In the genomic region with DNA sequence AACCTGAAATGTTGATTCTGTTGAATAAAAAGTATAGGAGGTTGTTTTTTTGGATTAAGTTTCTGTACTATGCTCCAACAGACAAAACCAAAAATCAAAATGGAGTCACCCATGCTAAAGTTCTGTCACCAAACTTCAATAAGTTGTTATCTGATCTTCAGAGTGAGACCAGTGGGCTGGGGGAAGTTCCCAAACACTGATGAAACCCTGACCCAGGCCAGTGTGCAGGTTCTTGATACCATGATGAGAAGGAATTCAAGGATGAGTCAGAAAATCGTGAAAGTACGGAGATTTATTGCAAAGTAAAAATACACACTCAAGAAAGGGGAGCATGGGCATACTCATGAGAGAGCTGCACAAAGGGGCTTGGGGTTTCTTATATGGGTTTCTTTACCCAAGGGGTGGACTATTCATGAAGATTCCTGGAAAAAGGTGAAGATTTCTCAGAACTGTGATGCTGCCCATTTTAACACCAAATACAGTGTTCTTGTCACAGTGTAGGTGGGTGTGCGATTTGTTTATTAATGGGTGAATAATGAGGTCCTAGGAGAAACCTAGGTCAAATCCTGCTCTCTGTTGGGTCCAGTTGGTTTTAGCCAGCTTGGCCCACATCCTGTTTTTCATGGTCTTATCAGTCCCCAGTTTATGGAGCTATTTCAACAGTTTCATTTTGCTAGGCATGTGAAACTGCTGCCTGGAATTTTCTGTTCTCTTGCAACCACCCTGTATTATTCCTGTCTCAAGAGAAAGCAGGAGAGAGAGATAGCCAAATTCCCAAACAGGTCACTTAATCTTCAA, we compare ENCODE assay signal across 28 cellular contexts. TPM values are rescaled to one million over a fixed set of nuclear protein-coding genes. Genes with fewer than 3 reads are reported as not detected.
DNase-seq lines count a peak whose midpoint lies in the region; ATAC-seq, FAIRE-seq and TF ChIP-seq lines count a peak whose summit lies in the region.
"Had no signal": no experiment of that assay in that cellular context is flagged by ENCODE, and none has a peak within 500 bp of the region (broad histone marks: within the 10 kb centered on the region; RNA-seq: fewer than 3 reads in every experiment).

No MANE protein-coding gene starts in this region.

- H3K4me3 Mint-ChIP-seq in astrocyte (ENCODE audit: unreplicated experiment), result no peak overlapping the region
- H3K4me3 Mint-ChIP-seq: activated B cell treated with CpG ODN at 0.5 μM for 24 hours; activated CD8-positive, alpha-beta T cell treated with anti-CD3 and anti-CD28 coated beads for 36 hours; CD4-positive, CD25-positive, alpha-beta regulatory T cell had no signal

- no peaks in the 10 kb centered on the region for H3K79me2 ChIP-seq in astrocyte (ENCODE audit: insufficient read depth, low read length)
- H3K79me2 ChIP-seq in hepatocyte, result no peaks in the 10 kb centered on the region

- H4K20me1 ChIP-seq in astrocyte (ENCODE audit: insufficient read depth, low read length) (no peaks in the 10 kb centered on the region), hepatocyte (ENCODE audit: insufficient read depth, poor library complexity, severe bottlenecking) (no peaks in the 10 kb centered on the region)

- H2AFZ ChIP-seq in astrocyte (ENCODE audit: low read depth, low read length), result no peak overlapping the region
- H2AFZ ChIP-seq in hepatocyte, result no peak overlapping the region

- 80% methylated on average over 3 of the region's 3 CpGs for WGBS in hepatocyte (ENCODE audit: low lambda C conversion rate, missing lambda C conversion rate)

- no peaks in the 10 kb centered on the region for H3K36me3 Mint-ChIP-seq in astrocyte (ENCODE audit: low read depth, unreplicated experiment)
- H3K36me3 Mint-ChIP-seq: CD4-positive, CD25-positive, alpha-beta regulatory T cell had no signal

- H3K36me3 ChIP-seq in astrocyte (ENCODE audit: insufficient read depth, low read length), result no peaks in the 10 kb centered on the region
- no peaks in the 10 kb centered on the region for H3K36me3 ChIP-seq in hepatocyte (replicated peaks; ENCODE audit: insufficient read depth, low read depth)
- no peaks in the 10 kb centered on the region for H3K36me3 ChIP-seq in effector memory CD4-positive, alpha-beta T cell (ENCODE audit: control insufficient read depth, insufficient read depth, low read length)
- H3K36me3 ChIP-seq: heart left ventricle, prostate gland, thyroid gland had no signal

- H3K9ac ChIP-seq in astrocyte (ENCODE audit: low read length), result no peak overlapping the region

- no peak for FAIRE-seq in astrocyte (lab: Jason Lieb, UNC)

- H3K4me1 ChIP-seq in astrocyte (ENCODE audit: insufficient read depth, low read length) (no peaks in the 10 kb centered on the region), hepatocyte (ENCODE audit: insufficient read depth) (peaks cover 5% of the 10 kb centered on the region)
- H3K4me1 ChIP-seq in effector memory CD4-positive, alpha-beta T cell (ENCODE audit: control insufficient read depth, insufficient read depth, low read length, poor library complexity, severe bottlenecking), result no peaks in the 10 kb centered on the region
- H3K4me1 ChIP-seq: prostate gland, thyroid gland had no signal

- H3K27ac Mint-ChIP-seq in astrocyte (ENCODE audit: unreplicated experiment), result no peak overlapping the region
- H3K27ac Mint-ChIP-seq: activated B cell treated with CpG ODN at 0.5 μM for 24 hours; activated CD8-positive, alpha-beta T cell treated with anti-CD3 and anti-CD28 coated beads for 36 hours; CD4-positive, CD25-positive, alpha-beta regulatory T cell had no signal

- H3K4me1 Mint-ChIP-seq in astrocyte (ENCODE audit: low read depth, unreplicated experiment), result peaks cover 6% of the 10 kb centered on the region
- H3K4me1 Mint-ChIP-seq: CD4-positive, CD25-positive, alpha-beta regulatory T cell had no signal

- H3K9me3 ChIP-seq in astrocyte (ENCODE audit: insufficient read depth, low read depth, low read length) (no peaks in the 10 kb centered on the region), hepatocyte (ENCODE audit: low read depth) (no peaks in the 10 kb centered on the region)
- H3K9me3 ChIP-seq in effector memory CD4-positive, alpha-beta T cell (ENCODE audit: control insufficient read depth, low read length), result no peaks in the 10 kb centered on the region
- H3K9me3 ChIP-seq: heart left ventricle, mucosa of descending colon, prostate gland, thyroid gland had no signal

- no peaks in the 10 kb centered on the region for H3K9me3 Mint-ChIP-seq in astrocyte (ENCODE audit: unreplicated experiment)
- H3K9me3 Mint-ChIP-seq: activated B cell treated with CpG ODN at 0.5 μM for 24 hours; activated CD8-positive, alpha-beta T cell treated with anti-CD3 and anti-CD28 coated beads for 36 hours had no signal

- TF ChIP-seq CTCF in AG10803 (conservative IDR thresholded peaks at IDR 0.05; ENCODE audit: low read length) (no peak), astrocyte (IDR thresholded peaks at IDR 0.05; ENCODE audit: insufficient read depth, low read depth, low read length) (no peak), hepatocyte (IDR thresholded peaks at IDR 0.05; ENCODE audit: poor library complexity) (no peak)

- H3K9me2 ChIP-seq in hepatocyte (replicated peaks; ENCODE audit: insufficient read depth), result no peaks in the 10 kb centered on the region

- ATAC-seq in GM18873 (IDR thresholded peaks at IDR 0.05; ENCODE audit: low FRiP score, unreplicated experiment), result no peak
- ATAC-seq: activated CD8-positive, alpha-beta T cell treated with anti-CD3 and anti-CD28 coated beads for 36 hours; heart left ventricle; mucosa of descending colon; stimulated activated naive CD8-positive, alpha-beta T cell treated with anti-CD3 and anti-CD28 coated beads, Interleukin-15, Interleukin-2, amounts not matched to agents 100 U/mL and 50 U/mL, for 24 hours had no signal

- H3K4me2 ChIP-seq in astrocyte (ENCODE audit: low read length) (no peak overlapping the region), hepatocyte (peak overlapping the region; percentile 18)

- no peaks in the 10 kb centered on the region for H3K27me3 ChIP-seq in astrocyte (ENCODE audit: insufficient read depth, low read length)
- H3K27me3 ChIP-seq in hepatocyte, result no peaks in the 10 kb centered on the region
- no peaks in the 10 kb centered on the region for H3K27me3 ChIP-seq in effector memory CD4-positive, alpha-beta T cell (replicated peaks; ENCODE audit: control insufficient read depth, insufficient read depth, low read length, poor library complexity, severe bottlenecking)
- H3K27me3 ChIP-seq: heart left ventricle, thyroid gland had no signal

- H3K27ac ChIP-seq in astrocyte (ENCODE audit: low read depth, low read length) (no peak overlapping the region), hepatocyte (peak overlapping the region; percentile 67)
- no peak overlapping the region for H3K27ac ChIP-seq in effector memory CD4-positive, alpha-beta T cell (ENCODE audit: insufficient read depth, low read length, poor library complexity, severe bottlenecking)
- H3K27ac ChIP-seq: prostate gland, SK-N-MC, skin epidermis, thyroid gland had no signal

- no peaks in the 10 kb centered on the region for H3K27me3 Mint-ChIP-seq in astrocyte (ENCODE audit: low read depth, unreplicated experiment)
- H3K27me3 Mint-ChIP-seq: activated B cell treated with CpG ODN at 0.5 μM for 24 hours had no signal

- DNase-seq in AG10803 (ENCODE audit: low read depth) (peak; percentile 6), HT1080 (ENCODE audit: low read depth) (peak; percentile 23), astrocyte (ENCODE audit: low read depth) (peak; percentile 36), hepatocyte (ENCODE audit: low spot score) (peak; percentile 13), NCI-H2107 treated with DMSO at 0.1 percent for 48 hours (lab: John Stamatoyannopoulos, UW; ENCODE audit: unreplicated experiment) (no peak), C1 segment of cervical spinal cord (lab: John Stamatoyannopoulos, UW) (no peak)
- no peak for DNase-seq in effector memory CD4-positive, alpha-beta T cell
- DNase-seq: activated B cell treated with CpG ODN at 0.5 μM for 24 hours; activated CD8-positive, alpha-beta T cell treated with anti-CD3 and anti-CD28 coated beads for 36 hours; activated naive CD4-positive, alpha-beta T cell treated with Interleukin-2 at 50 U/mL for 16 hours; activated T-cell treated with anti-CD3 and anti-CD28 coated beads, Interleukin-2, amount 50 U/mL, for 1 hour; amygdala; CD4-positive, CD25-positive, alpha-beta regulatory T cell; effector CD8-positive, alpha-beta T cell; heart left ventricle; KG1; mucosa of descending colon; NCI-H1048; NCI-H2081; NCI-H510A; NK-92 treated with Interleukin-12 subunit alpha and Interleukin-12 subunit beta, amount 100 ng/mL, for 24 hours; stimulated activated CD4-positive, alpha-beta T cell treated with anti-CD3 and anti-CD28 coated beads, Interleukin-2, amount 100 ng/mL, for 48 hours; stimulated activated naive CD8-positive, alpha-beta T cell treated with anti-CD3 and anti-CD28 coated beads, Interleukin-15, Interleukin-2, amounts not matched to agents 100 U/mL and 50 U/mL, for 24 hours had no signal

- H3K4me3 ChIP-seq in AG10803 (ENCODE audit: low read length) (no peak overlapping the region), astrocyte (ENCODE audit: insufficient read depth, low read depth, low read length) (no peak overlapping the region), hepatocyte (no peak overlapping the region)
- no peak overlapping the region for H3K4me3 ChIP-seq in effector memory CD4-positive, alpha-beta T cell (ENCODE audit: insufficient read depth, low read depth, low read length, poor library complexity, severe bottlenecking)
- H3K4me3 ChIP-seq: heart left ventricle, mucosa of descending colon, prostate gland, SK-N-MC, skin epidermis, thyroid gland had no signal

RNA-seq across cellular contexts. Expression of a gene that starts 27.5 kb away (rescaled TPM):
- 11.7 and 15.6 TPM in 2 replicates for total RNA-seq in HT1080 (2014; rRNA removed; shearing (Covaris generic))
- 15.4 and 20.4 TPM in 2 replicates for polyA plus RNA-seq in HT1080 (2015; cell fraction: cytosol; rRNA removed)
- 12.3 and 14.7 TPM in 2 replicates for polyA plus RNA-seq in HT1080 (2015; cell fraction: nucleus; rRNA removed)
- total RNA-seq in astrocyte (19.9 and 22.7 TPM in 2 replicates), hepatocyte (24.9 and 26.7 TPM in 2 replicates)
- 9.9 and 10.4 TPM in 2 replicates for polyA plus RNA-seq in hepatocyte

RNA-seq across cellular contexts. Expression of a gene that starts 41.1 kb away (rescaled TPM):
- 1.4 and 1.8 TPM in 2 replicates for total RNA-seq in HT1080 (2014; rRNA removed; shearing (Covaris generic))
- 2.2 and 2.6 TPM in 2 replicates for polyA plus RNA-seq in HT1080 (2015; cell fraction: cytosol; rRNA removed)
- 0.81 and 3.0 TPM in 2 replicates for polyA plus RNA-seq in HT1080 (2015; cell fraction: nucleus; rRNA removed)
- 2.1 and 2.2 TPM in 2 replicates for total RNA-seq in astrocyte
- total RNA-seq in hepatocyte, result 4.9 and 5.4 TPM in 2 replicates
- polyA plus RNA-seq in hepatocyte, result 2.0 and 4.7 TPM in 2 replicates

Comparison
In these comparisons a context has a peak if more than half of its experiments do, and no peak if none do; other contexts are left out.
1. DNase-seq: peak in AG10803 (single experiment), HT1080 (single experiment), astrocyte (single experiment) and hepatocyte (single experiment); none in NCI-H2107 treated with DMSO at 0.1 percent for 48 hours (single experiment), effector memory CD4-positive, alpha-beta T cell (0 of 3) and C1 segment of cervical spinal cord (0 of 14).